22 cellular contexts compared by ENCODE assay signal in genomic region chr18:61844726-61845125, GRCh38. TPM values are rescaled to one million over a fixed set of nuclear protein-coding genes. Genes with fewer than 3 reads are reported as not detected.
DNase-seq lines count a peak whose midpoint lies in the region.
"Had no signal": no experiment of that assay in that cellular context is flagged by ENCODE, and none has a peak within 500 bp of the region (broad histone marks: within the 10 kb centered on the region; RNA-seq: fewer than 3 reads in every experiment).

No MANE protein-coding gene starts in this region.

- no peaks in the 10 kb centered on the region for H3K4me1 ChIP-seq in GM23248 (ENCODE audit: insufficient read depth)
- H3K4me1 ChIP-seq: BE2C, Caco-2 had no signal

- DNase-seq in COLO829 (ENCODE audit: low spot score) (peak; percentile 41), SK-MEL-5 (ENCODE audit: low read depth, low spot score) (peak; percentile 90), medulla oblongata (ENCODE audit: extremely low spot score) (peak; percentile 21), GM23248 (no peak)
- DNase-seq in stimulated activated CD4-positive, alpha-beta T cell treated with anti-CD3 and anti-CD28 coated beads, Interleukin-2, amount 100 ng/mL, for 24 hours = no peak
- DNase-seq: ACHN; BE2C; C1 segment of cervical spinal cord; Caco-2; Calu3; CD4-positive, alpha-beta memory T cell; CD4-positive, CD25-positive, alpha-beta regulatory T cell; CD8-positive, alpha-beta memory T cell; DMS 273 treated with DMSO at 0.1 percent for 48 hours; DMS153; DMS79; DND-41; EL; GDM1 had no signal

- no peak overlapping the region for H2AFZ ChIP-seq in GM23248

- H3K79me2 ChIP-seq in GM23248 (ENCODE audit: insufficient read depth) = peaks cover 80% of the 10 kb centered on the region

- 98 to 99% methylated on average over 4 of the region's 4 CpGs for WGBS in GM23248 (ENCODE audit: low coverage in 1 of 2, low lambda C conversion rate in 2 of 2, missing lambda C conversion rate in 2 of 2), 2 experiments

- no peak overlapping the region for H3K9ac ChIP-seq in GM23248
- H3K9ac ChIP-seq: BLaER1 had no signal

- no peaks in the 10 kb centered on the region for H4K20me1 ChIP-seq in GM23248 (ENCODE audit: insufficient read depth)
- H4K20me1 ChIP-seq: BLaER1 had no signal

- no peaks in the 10 kb centered on the region for H3K9me2 ChIP-seq in GM23248 (ENCODE audit: insufficient read depth)

- no peaks in the 10 kb centered on the region for H3K9me3 ChIP-seq in GM23248 (ENCODE audit: low read depth)
- H3K9me3 ChIP-seq: BE2C, Caco-2 had no signal

- H3K4me2 ChIP-seq in GM23248 (ENCODE audit: unreplicated experiment) = no peak overlapping the region
- H3K4me2 ChIP-seq: BLaER1 had no signal

- no peaks in the 10 kb centered on the region for H3K27me3 ChIP-seq in GM23248 (replicated peaks; ENCODE audit: insufficient read depth)
- H3K27me3 ChIP-seq: BE2C, BLaER1 had no signal

- H3K27ac ChIP-seq in GM23248 = no peak overlapping the region
- H3K27ac ChIP-seq: 22Rv1, BLaER1 had no signal

- no peak overlapping the region for H3K4me3 ChIP-seq in GM23248
- H3K4me3 ChIP-seq: BLaER1, GM12878 had no signal

- in situ Hi-C loops in SK-MEL-5 (cut with HindIII; ENCODE audit: low pct_unique_long_range_greater_than_20kb, low sequenced_read_pairs) = no loop called here
- in situ Hi-C loops in GM23248 (cut with MboI) = no loop called here

- no peaks in the 10 kb centered on the region for H3K36me3 ChIP-seq in GM23248 (ENCODE audit: low read depth)
- H3K36me3 ChIP-seq: BE2C, BLaER1 had no signal

- no peaks in the 10 kb centered on the region for H3F3A ChIP-seq in GM23248 (ENCODE audit: insufficient read depth)

RNA-seq across cellular contexts. Expression of gene RNF152, which starts 48.1 kb away (rescaled TPM):
- total RNA-seq in SK-MEL-5 (2014; rRNA removed; shearing (Covaris generic)) = 6.6 and 9.6 TPM in 2 replicates
- 2.7 and 6.5 TPM in 2 replicates for polyA plus RNA-seq in SK-MEL-5 (2015; cell fraction: cytosol; rRNA removed)
- 3.7 and 4.8 TPM in 2 replicates for polyA plus RNA-seq in SK-MEL-5 (2015; cell fraction: nucleus; rRNA removed)
- total RNA-seq in GM23248 (2014; rRNA removed; shearing (Covaris generic)) = 5.4 and 11.3 TPM in 2 replicates
- 1.9 and 2.3 TPM in 2 replicates for polyA plus RNA-seq in GM23248 (2016; fragmentation: Nextera tagmentation; extraction: Ambion mirVana)
- polyA plus RNA-seq: CD4-positive, alpha-beta memory T cell; CD4-positive, CD25-positive, alpha-beta regulatory T cell; CD8-positive, alpha-beta memory T cell had no signal

Comparison
In these comparisons a context has a peak if more than half of its experiments do, and no peak if none do; other contexts are left out.
1. DNase-seq: peak in COLO829 (single experiment), SK-MEL-5 (single experiment) and medulla oblongata (single experiment); none in GM23248 (single experiment) and stimulated activated CD4-positive, alpha-beta T cell treated with anti-CD3 and anti-CD28 coated beads, Interleukin-2, amount 100 ng/mL, for 24 hours (0 of 2).